17 cellular contexts compared by ENCODE assay signal in the genomic region with DNA sequence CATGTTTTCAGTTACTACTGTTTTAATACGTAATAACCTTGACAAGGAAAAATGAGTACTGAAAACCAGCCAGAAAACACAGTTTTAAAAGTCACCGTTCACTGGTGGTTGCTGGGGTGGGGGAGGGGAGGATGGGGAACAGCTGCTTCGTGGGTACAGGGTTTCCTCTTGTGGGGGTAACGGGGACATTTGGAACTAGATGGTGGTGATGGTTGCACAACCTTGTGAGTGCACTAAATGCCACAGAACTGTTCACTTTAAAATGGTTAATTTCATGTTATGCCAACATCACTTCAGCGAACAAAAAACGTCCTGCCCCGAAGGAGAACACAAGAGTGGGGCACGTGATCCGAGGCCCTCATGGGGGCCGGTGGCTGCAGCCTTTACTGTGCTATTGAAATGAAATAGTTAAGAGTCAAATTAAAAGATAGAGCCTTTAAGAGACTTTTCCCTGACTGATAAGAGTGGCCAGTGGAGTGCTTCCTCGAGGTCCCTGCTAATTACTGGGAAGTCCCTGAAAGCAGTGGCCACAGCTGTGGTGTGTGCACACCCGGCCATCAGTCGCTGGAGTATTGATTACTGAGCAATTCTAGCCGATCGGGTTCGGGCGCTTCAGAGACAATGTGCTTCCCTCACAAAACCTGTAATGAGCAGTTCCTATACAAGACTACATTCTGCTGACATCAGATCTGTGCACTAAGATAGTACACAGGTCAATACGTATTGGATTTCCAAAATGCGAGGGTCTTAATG.
"Had no signal": no experiment of that assay in that cellular context is flagged by ENCODE, and none has a peak within 500 bp of the region (broad histone marks: within the 10 kb centered on the region; RNA-seq: fewer than 3 reads in every experiment).

No MANE protein-coding gene starts in this region.

- H3K9me3 ChIP-seq: left lung, mucosa of descending colon, right lobe of liver, thyroid gland had no signal

- H3K27me3 ChIP-seq: brain microvascular endothelial cell, foreskin keratinocyte, right lobe of liver, thyroid gland had no signal

- H3K36me3 ChIP-seq: brain microvascular endothelial cell, left lung, right lobe of liver, thyroid gland had no signal

- H3K4me1 ChIP-seq: foreskin keratinocyte, left lung, right lobe of liver, thyroid gland had no signal

- DNase-seq: activated CD4-positive, alpha-beta T cell treated with anti-CD3 and anti-CD28 coated beads, Interleukin-2, amount 50 U/mL, for 1 hour; activated CD4-positive, CD25-positive, alpha-beta regulatory T cell treated with anti-CD3 and anti-CD28 coated beads, Interleukin-2, amount 50 U/mL, for 72 hours; activated CD8-positive, alpha-beta memory T cell treated with anti-CD3 and anti-CD28 coated beads for 24 hours; activated CD8-positive, alpha-beta memory T cell treated with anti-CD3 and anti-CD28 coated beads, Interleukin-2, amount 50 U/mL, for 48 hours; activated effector memory CD4-positive, alpha-beta T cell treated with Interleukin-2 at 50 U/mL for 16 hours; activated naive CD4-positive, alpha-beta T cell treated with anti-CD3 and anti-CD28 coated beads, Interleukin-2, amount 10 ng/mL, durations not matched to agents 7 days and 5 days; activated naive CD8-positive, alpha-beta T cell treated with anti-CD3 and anti-CD28 coated beads, Interleukin-2, amount 50 U/mL, for 24 hours; aorta; brain microvascular endothelial cell; foreskin keratinocyte; mucosa of descending colon; naive thymus-derived CD8-positive, alpha-beta T cell; right lobe of liver; stimulated activated naive B cell treated with anti-CD40 and anti-IgM and Interleukin-4, amounts not matched to agents 10 μg/mL and 1 μg/mL and 100 μg/mL, for 72 hours; thyroid gland had no signal

- H3K4me3 ChIP-seq: coronary artery, left lung, mucosa of descending colon, right lobe of liver, thyroid gland had no signal

- ATAC-seq: foreskin keratinocyte; left lung; mucosa of descending colon; naive thymus-derived CD8-positive, alpha-beta T cell; right lobe of liver; stimulated activated naive B cell treated with anti-CD40 and anti-IgM and Interleukin-4, amounts not matched to agents 10 μg/mL and 1 μg/mL and 100 μg/mL, for 72 hours had no signal

- H3K27ac ChIP-seq: brain microvascular endothelial cell, coronary artery, foreskin keratinocyte, left lung, right lobe of liver, thyroid gland had no signal
